8 cellular contexts compared by ENCODE assay signal in genomic region chr10:11255796-11256444, GRCh38.
DNase-seq lines count a peak whose midpoint lies in the region; ATAC-seq and TF ChIP-seq lines count a peak whose summit lies in the region.

No MANE protein-coding gene starts in this region.

- in situ Hi-C loops in ACHN (cut with HindIII; ENCODE audit: low pct_ligation_motif_present, low pct_unique_long_range_greater_than_20kb, low sequenced_read_pairs) = no loop called here

- peak; percentile 98 for DNase-seq in NCI-H146 treated with DMSO at 0.1 percent for 48 hours (lab: John Stamatoyannopoulos, UW; ENCODE audit: unreplicated experiment)
- peak in 3 of 5 donors; percentile 39 to 53 (median 50) for DNase-seq in heart left ventricle
- DNase-seq in ACHN = no peak
- DNase-seq in CD1c-positive myeloid dendritic cell (ENCODE audit: extremely low spot score) = no peak
- DNase-seq in NCI-H524 treated with DMSO at 0.1 percent for 48 hours (lab: John Stamatoyannopoulos, UW) = no peak

- H3K27ac ChIP-seq in DOHH2 (ENCODE audit: low read depth, low read length) = peak overlapping the region; percentile 45
- H3K27ac ChIP-seq in heart left ventricle = peak overlapping the region in 3 of 12 donors; percentile 24 to 31 (median 30)

- ATAC-seq in GM21367 (IDR thresholded peaks at IDR 0.05; ENCODE audit: unreplicated experiment) = peak; percentile 42
- ATAC-seq in heart left ventricle = peak in 3 of 4 donors; percentile 31 to 55 (median 50)
- ATAC-seq in GM18517 (IDR thresholded peaks at IDR 0.05; ENCODE audit: unreplicated experiment) = no peak

- 69 to 77% (median 71%) methylated on average over 7 of the region's 7 CpGs for WGBS in heart left ventricle, 4 donors

- no peaks in the 10 kb centered on the region for H3K79me2 ChIP-seq in DOHH2 (ENCODE audit: control insufficient read depth, low read length)

- peaks cover 82% of the 10 kb centered on the region for H3K4me1 ChIP-seq in DOHH2 (ENCODE audit: control insufficient read depth, low read length)
- peaks cover 0 to 59% (median 27%) of the 10 kb centered on the region in 12 donors for H3K4me1 ChIP-seq in heart left ventricle

- H3K4me3 ChIP-seq in DOHH2 (ENCODE audit: low read length) (peak overlapping the region; percentile 31), heart left ventricle (no peak overlapping the region)

- no peaks in the 10 kb centered on the region for H3K9me2 ChIP-seq in DOHH2 (replicated peaks; ENCODE audit: control insufficient read depth, low read length)

- H3F3A ChIP-seq in DOHH2 (ENCODE audit: control insufficient read depth, insufficient read depth) = peaks cover 3% of the 10 kb centered on the region; the same call in 1 of the 2 replicates

- TF ChIP-seq CTCF in DOHH2 (IDR thresholded peaks at IDR 0.05; ENCODE audit: low read depth, low read length, poor library complexity, severe bottlenecking) (no peak), heart left ventricle (IDR thresholded peaks at IDR 0.05) (no peak)

- peak overlapping the region; percentile 46 for H3K4me2 ChIP-seq in DOHH2 (ENCODE audit: low read length)

- H3K9me3 ChIP-seq in DOHH2 (ENCODE audit: control insufficient read depth, insufficient read depth, low read length) (no peaks in the 10 kb centered on the region), heart left ventricle (no peaks in the 10 kb centered on the region)

- intact Hi-C loops in heart left ventricle (cut with DNase I) = no loop called here

- peaks cover 17% of the 10 kb centered on the region for H3K27me3 ChIP-seq in DOHH2 (ENCODE audit: control insufficient read depth, low read length)
- no peaks in the 10 kb centered on the region for H3K27me3 ChIP-seq in heart left ventricle

- TF ChIP-seq POLR2A in heart left ventricle (IDR thresholded peaks at IDR 0.05) = no peak

- no peaks in the 10 kb centered on the region for H4K20me1 ChIP-seq in DOHH2 (ENCODE audit: control insufficient read depth, insufficient read depth, low read depth, low read length)

- H3K36me3 ChIP-seq in DOHH2 (ENCODE audit: control insufficient read depth, low read length) (no peaks in the 10 kb centered on the region), heart left ventricle (peaks cover 0 to 83% (median 42%) of the 10 kb centered on the region in 9 donors)

Comparison
In these comparisons a context has a peak if more than half of its experiments do, and no peak if none do; other contexts are left out.
1. DNase-seq: peak in NCI-H146 treated with DMSO at 0.1 percent for 48 hours (single experiment) and heart left ventricle (3 of 5); none in ACHN (single experiment), CD1c-positive myeloid dendritic cell (single experiment) and NCI-H524 treated with DMSO at 0.1 percent for 48 hours (single experiment).